ENCODE assay signal across 1 cellular context in the genomic region with DNA sequence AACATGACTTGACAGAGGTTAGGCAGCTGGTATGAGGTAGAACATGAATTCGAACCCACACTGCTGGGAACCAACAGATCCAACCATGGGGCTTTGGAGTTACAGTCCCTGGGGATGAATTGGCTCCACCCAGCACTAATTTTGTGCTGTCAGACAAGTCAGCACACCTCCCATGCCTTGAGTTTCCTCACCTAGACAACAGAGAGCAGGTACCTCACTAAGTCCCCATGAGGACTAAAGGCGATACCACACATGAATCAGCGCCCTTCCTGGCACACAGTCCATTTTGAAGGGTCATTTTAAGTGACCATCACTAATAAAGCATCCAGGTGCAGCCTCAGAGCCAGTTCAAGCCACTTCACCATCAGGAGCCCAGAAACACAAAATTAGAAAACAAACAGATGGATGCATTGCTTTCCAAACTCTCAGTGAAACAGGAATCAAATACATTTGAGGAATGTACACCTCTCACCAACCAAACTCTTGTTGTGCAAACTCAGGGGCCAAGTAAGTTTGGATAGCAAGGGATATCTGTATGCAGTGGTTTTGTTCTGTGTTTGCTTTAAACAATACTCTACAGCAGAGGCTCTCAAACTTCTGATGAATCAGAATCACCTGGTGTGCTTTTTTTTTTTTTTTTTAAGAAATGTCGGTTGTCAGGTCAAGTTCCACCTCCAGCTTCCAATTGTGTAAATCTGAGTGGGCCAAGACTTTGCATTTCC.
TF ChIP-seq lines count a peak whose summit lies in the region.

No MANE protein-coding gene starts in this region.

TF ChIP-seq in IMR-90, 13 proteins besides CTCF, POLR2A, EP300 and RAD21:
- no peak for TF ChIP-seq NFE2L2 (IDR thresholded peaks at IDR 0.05; ENCODE audit: low read depth, low read length)
